Comparison of ENCODE assay signal across 2 cellular contexts in the genomic region with DNA sequence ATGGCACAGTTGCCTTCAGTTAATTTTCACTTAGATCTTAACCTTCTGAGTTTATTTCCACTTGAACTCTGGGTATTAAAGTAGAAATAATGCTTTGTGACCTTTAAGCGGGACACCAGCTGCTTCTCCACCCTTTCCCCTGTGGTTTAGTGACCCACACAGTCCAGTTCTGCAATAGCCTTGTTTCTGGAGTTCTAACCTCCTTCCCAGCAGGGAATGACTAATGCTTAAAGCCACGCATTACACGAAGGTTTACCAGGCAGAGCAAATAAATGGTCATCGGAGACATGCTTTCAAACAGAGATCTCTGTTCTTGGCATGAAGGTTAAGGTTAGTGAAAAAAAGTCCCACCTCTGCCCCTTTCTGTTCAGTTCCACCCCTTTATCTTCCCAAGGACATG.
TF ChIP-seq lines count a peak whose summit lies in the region.

No MANE protein-coding gene starts in this region.

TF ChIP-seq in IMR-90, 13 proteins besides CTCF, POLR2A, EP300 and RAD21 (continued from another document):
- TF ChIP-seq, protein P1, sequence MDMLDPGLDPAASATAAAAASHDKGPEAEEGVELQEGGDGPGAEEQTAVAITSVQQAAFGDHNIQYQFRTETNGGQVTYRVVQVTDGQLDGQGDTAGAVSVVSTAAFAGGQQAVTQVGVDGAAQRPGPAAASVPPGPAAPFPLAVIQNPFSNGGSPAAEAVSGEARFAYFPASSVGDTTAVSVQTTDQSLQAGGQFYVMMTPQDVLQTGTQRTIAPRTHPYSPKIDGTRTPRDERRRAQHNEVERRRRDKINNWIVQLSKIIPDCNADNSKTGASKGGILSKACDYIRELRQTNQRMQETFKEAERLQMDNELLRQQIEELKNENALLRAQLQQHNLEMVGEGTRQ (IDR thresholded peaks at IDR 0.05; ENCODE audit: low read depth, low read length): no peak
- TF ChIP-seq CEBPB (IDR thresholded peaks at IDR 0.05; ENCODE audit: low read depth, low read length): peak; percentile 92
- peak; percentile 69; the same call in 1 of the 2 replicates for TF ChIP-seq CHD1 (IDR thresholded peaks at IDR 0.05; ENCODE audit: low read depth, low read length)
- 0 out of 2 replicates have a peak, but pooled peaks have one; percentile 22 for TF ChIP-seq MAZ (IDR thresholded peaks at IDR 0.05; ENCODE audit: borderline replicate concordance, low read depth, low read length)
- TF ChIP-seq SMC3 (IDR thresholded peaks at IDR 0.05; ENCODE audit: low read depth, low read length): no peak
- TF ChIP-seq MXI1 (IDR thresholded peaks at IDR 0.05; ENCODE audit: borderline replicate concordance, low read depth, low read length): 0 out of 2 replicates have a peak, but pooled peaks have one; percentile 16
- TF ChIP-seq, protein P2, sequence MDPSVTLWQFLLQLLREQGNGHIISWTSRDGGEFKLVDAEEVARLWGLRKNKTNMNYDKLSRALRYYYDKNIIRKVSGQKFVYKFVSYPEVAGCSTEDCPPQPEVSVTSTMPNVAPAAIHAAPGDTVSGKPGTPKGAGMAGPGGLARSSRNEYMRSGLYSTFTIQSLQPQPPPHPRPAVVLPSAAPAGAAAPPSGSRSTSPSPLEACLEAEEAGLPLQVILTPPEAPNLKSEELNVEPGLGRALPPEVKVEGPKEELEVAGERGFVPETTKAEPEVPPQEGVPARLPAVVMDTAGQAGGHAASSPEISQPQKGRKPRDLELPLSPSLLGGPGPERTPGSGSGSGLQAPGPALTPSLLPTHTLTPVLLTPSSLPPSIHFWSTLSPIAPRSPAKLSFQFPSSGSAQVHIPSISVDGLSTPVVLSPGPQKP (IDR thresholded peaks at IDR 0.05; ENCODE audit: borderline replicate concordance, low read depth, low read length): no peak

TF ChIP-seq in liver, 16 proteins besides CTCF, POLR2A, EP300 and RAD21 (continued from another document):
- TF ChIP-seq NR2F2 (IDR thresholded peaks at IDR 0.05): peak; percentile 17
- TF ChIP-seq FOXA1 (IDR thresholded peaks at IDR 0.05): no peak
- TF ChIP-seq, protein P3, sequence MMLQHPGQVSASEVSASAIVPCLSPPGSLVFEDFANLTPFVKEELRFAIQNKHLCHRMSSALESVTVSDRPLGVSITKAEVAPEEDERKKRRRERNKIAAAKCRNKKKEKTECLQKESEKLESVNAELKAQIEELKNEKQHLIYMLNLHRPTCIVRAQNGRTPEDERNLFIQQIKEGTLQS (IDR thresholded peaks at IDR 0.05): no peak
- TF ChIP-seq YY1 (IDR thresholded peaks at IDR 0.05): no peak
TF ChIP-seq in liver: peak in this region for 2.
